In the genomic region with DNA sequence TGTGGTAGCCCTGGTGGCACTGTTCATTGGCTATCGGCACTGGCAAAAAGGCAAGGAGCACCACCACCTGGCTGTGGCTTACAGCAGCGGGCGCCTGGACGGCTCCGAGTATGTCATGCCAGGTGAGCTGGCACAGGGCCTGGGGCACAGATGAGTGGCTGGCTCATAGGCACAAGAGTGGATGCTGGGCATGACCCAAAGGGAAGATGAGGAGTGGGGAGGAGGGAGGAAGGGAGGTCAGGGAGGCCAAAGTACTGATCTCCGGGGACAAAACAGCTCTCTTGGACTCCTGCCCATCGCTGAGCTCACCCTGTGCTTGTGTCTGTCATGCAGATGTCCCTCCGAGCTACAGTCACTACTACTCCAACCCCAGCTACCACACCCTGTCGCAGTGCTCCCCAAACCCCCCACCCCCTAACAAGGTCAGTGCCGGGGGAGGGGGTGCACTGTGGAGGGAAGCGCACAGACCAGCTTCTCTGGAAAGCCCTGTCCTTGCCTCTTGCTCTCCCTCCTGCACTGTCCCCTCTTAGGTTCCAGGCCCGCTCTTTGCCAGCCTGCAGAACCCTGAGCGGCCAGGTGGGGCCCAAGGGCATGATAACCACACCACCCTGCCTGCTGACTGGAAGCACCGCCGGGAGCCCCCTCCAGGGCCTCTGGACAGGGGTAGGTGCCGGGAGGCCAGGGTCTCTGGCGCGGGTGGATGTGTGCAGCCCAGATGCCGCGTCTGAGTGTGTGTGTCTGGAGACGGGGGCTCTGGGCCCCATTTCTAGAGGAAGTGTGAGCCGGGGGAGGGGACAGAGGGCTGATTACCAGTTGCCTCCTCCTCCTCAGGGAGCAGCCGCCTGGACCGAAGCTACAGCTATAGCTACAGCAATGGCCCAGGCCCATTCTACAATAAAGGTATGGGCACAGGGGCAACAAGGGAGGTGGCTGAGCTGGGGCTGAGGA, we compare ENCODE assay signal across 12 cellular contexts. TPM values are rescaled to one million over a fixed set of nuclear protein-coding genes. Genes with fewer than 3 reads are reported as not detected.
DNase-seq lines count a peak whose midpoint lies in the region; ATAC-seq and TF ChIP-seq lines count a peak whose summit lies in the region.
"Had no signal": no experiment of that assay in that cellular context is flagged by ENCODE, and none has a peak within 500 bp of the region (broad histone marks: within the 10 kb centered on the region; RNA-seq: fewer than 3 reads in every experiment).

No MANE protein-coding gene starts in this region.

- peaks cover 12% of the 10 kb centered on the region for H3K36me3 Mint-ChIP-seq in nephron progenitor cell (ENCODE audit: low read depth)

- ATAC-seq in HG03097 (IDR thresholded peaks at IDR 0.05; ENCODE audit: low FRiP score, unreplicated experiment) (no peak), GM18498 (IDR thresholded peaks at IDR 0.05; ENCODE audit: unreplicated experiment) (no peak), GM21423 (IDR thresholded peaks at IDR 0.05; ENCODE audit: unreplicated experiment) (no peak)

- peaks cover 27% of the 10 kb centered on the region for H3K27me3 Mint-ChIP-seq in nephron progenitor cell (ENCODE audit: low read depth, poor library complexity)

- TF ChIP-seq CTCF in nephron progenitor cell (IDR thresholded peaks at IDR 0.05): peak; percentile 31

- peak overlapping the region; percentile 23 for H3K4me3 Mint-ChIP-seq in nephron progenitor cell

- H3K9me3 Mint-ChIP-seq in nephron progenitor cell: peaks cover 6% of the 10 kb centered on the region

- DNase-seq in G401 (ENCODE audit: low spot score): peak; percentile 46
- DNase-seq in NCI-H2029 (lab: John Stamatoyannopoulos, UW): peak; percentile 93
- peak; percentile 53 for DNase-seq in cerebellum (ENCODE audit: low spot score)
- peak; percentile 44 for DNase-seq in nephron progenitor cell
- no peak for DNase-seq in NCI-H128 (lab: John Stamatoyannopoulos, UW; ENCODE audit: unreplicated experiment)
- DNase-seq: effector CD8-positive, alpha-beta T cell; GOT3 had no signal

- in situ Hi-C loops in G401 (cut with HindIII; ENCODE audit: low sequenced_read_pairs): no loop called here

- H3K4me1 Mint-ChIP-seq in nephron progenitor cell: peaks cover 38% of the 10 kb centered on the region

- no peak overlapping the region for H3K27ac Mint-ChIP-seq in nephron progenitor cell

RNA-seq across cellular contexts. Expression of a gene that starts 7.3 kb away (rescaled TPM):
- total RNA-seq in G401 (2014; rRNA removed; shearing (Covaris generic)): not detected in 2 replicates
- total RNA-seq in cerebellum: 0.64 TPM
- total RNA-seq: ascending aorta had no signal

RNA-seq across cellular contexts. Expression of a gene that starts 19.6 kb away (rescaled TPM):
- 6.6 and 7.1 TPM in 2 replicates for total RNA-seq in G401 (2014; rRNA removed; shearing (Covaris generic))
- total RNA-seq in cerebellum: 1.8 TPM

RNA-seq across cellular contexts. Expression of a gene that starts 52.5 kb away (rescaled TPM):
- 0.81 and 1.2 TPM in 2 replicates for total RNA-seq in G401 (2014; rRNA removed; shearing (Covaris generic))
- total RNA-seq in cerebellum: 1.6 TPM
- total RNA-seq: ascending aorta, lung microvascular endothelial cell had no signal

RNA-seq across cellular contexts. Expression of a gene that starts 54.2 kb away (rescaled TPM):
- not detected in 2 replicates for total RNA-seq in G401 (2014; rRNA removed; shearing (Covaris generic))
- 0.36 TPM for total RNA-seq in cerebellum
- total RNA-seq: lung microvascular endothelial cell had no signal
